10 cellular contexts compared by ENCODE assay signal in genomic region chr22:24178502-24179440, GRCh38. TPM values are rescaled to one million over a fixed set of nuclear protein-coding genes. Genes with fewer than 3 reads are reported as not detected.
DNase-seq lines count a peak whose midpoint lies in the region; ATAC-seq and TF ChIP-seq lines count a peak whose summit lies in the region.
"Had no signal": no experiment of that assay in that cellular context is flagged by ENCODE, and none has a peak within 500 bp of the region (broad histone marks: within the 10 kb centered on the region; RNA-seq: fewer than 3 reads in every experiment).

No MANE protein-coding gene starts in this region.

- H3K9me3 ChIP-seq in muscle layer of colon (ENCODE audit: low read length): no peaks in the 10 kb centered on the region

- H3K4me1 ChIP-seq in muscle layer of colon (ENCODE audit: insufficient read depth, low read length): peaks cover 42% of the 10 kb centered on the region

- no peak overlapping the region for H3K27ac Mint-ChIP-seq in Calu3 (ENCODE audit: unreplicated experiment)

- no peak overlapping the region for H3K4me3 ChIP-seq in HL-60 (replicated peaks; ENCODE audit: insufficient read depth, low read length)
- no peak overlapping the region for H3K4me3 ChIP-seq in astrocyte of the cerebellum (ENCODE audit: low read depth, low read length)
- H3K4me3 ChIP-seq in muscle layer of colon (ENCODE audit: low read depth in 1 of 2, low read length in 2 of 2): no peak overlapping the region

- in situ Hi-C loops in astrocyte of the cerebellum (cut with HindIII; ENCODE audit: low sequenced_read_pairs): no loop called here

- no peak overlapping the region for H3K9ac ChIP-seq in muscle layer of colon (ENCODE audit: low read length)

- H3K36me3 ChIP-seq in muscle layer of colon (ENCODE audit: insufficient read depth, low read length): peaks cover 21% of the 10 kb centered on the region

- H3K27me3 ChIP-seq in HL-60 (ENCODE audit: insufficient read depth, poor library complexity, severe bottlenecking) (no peaks in the 10 kb centered on the region), muscle layer of colon (ENCODE audit: control insufficient read depth in 1 of 2, insufficient read depth in 2 of 2, low read length in 2 of 2) (no peaks in the 10 kb centered on the region)

- no peaks in the 10 kb centered on the region for H3K9me3 Mint-ChIP-seq in Calu3 (ENCODE audit: low read depth, unreplicated experiment)

- TF ChIP-seq CTCF in Calu3 (IDR thresholded peaks at IDR 0.05; ENCODE audit: unreplicated experiment) (peak; percentile 26), HL-60 (IDR thresholded peaks at IDR 0.05; ENCODE audit: insufficient read depth, low read length) (peak; percentile 5), astrocyte of the cerebellum (IDR thresholded peaks at IDR 0.05; ENCODE audit: low read depth, low read length, missing control alignments) (peak; percentile 55)

- H3K27me3 Mint-ChIP-seq in Calu3 (ENCODE audit: unreplicated experiment): no peaks in the 10 kb centered on the region

- BruUV-seq in Calu3 (replicated peaks; lab: Mats Ljungman, UMichigan): no TSS peak

- peaks cover 9% of the 10 kb centered on the region for H3K36me3 Mint-ChIP-seq in Calu3 (ENCODE audit: insufficient read depth, unreplicated experiment)

- H3K4me1 Mint-ChIP-seq in Calu3 (ENCODE audit: low read depth, unreplicated experiment): no peaks in the 10 kb centered on the region

- H3K27ac ChIP-seq in HL-60 (replicated peaks): no peak overlapping the region
- H3K27ac ChIP-seq in muscle layer of colon (ENCODE audit: low read depth, low read length): peak overlapping the region; percentile 49

- intact Hi-C loops in Calu3 (cut with micrococcal nuclease; ENCODE audit: unreplicated experiment): no loop called here

- CTCF ChIA-PET in Calu3 (lab: Charles Lee): interaction anchor here (0.6 to 1.6 kb wide), 2 partner anchors 45 to 52 kb away, joined by 3 read pairs; no protein-coding TSS in a partner anchor

- ATAC-seq in GM18873 (IDR thresholded peaks at IDR 0.05; ENCODE audit: low FRiP score, unreplicated experiment): no peak
- ATAC-seq in GM21723 (IDR thresholded peaks at IDR 0.05; ENCODE audit: unreplicated experiment): no peak

- DNase-seq in Calu3: no peak
- DNase-seq in HL-60 (ENCODE audit: low read depth in 1 of 2, low spot score in 1 of 2): no peak
- no peak for DNase-seq in astrocyte of the cerebellum (ENCODE audit: low read depth)
- DNase-seq in hepatic stellate cell (ENCODE audit: low spot score): no peak
- no peak for DNase-seq in SKM-1 (lab: John Stamatoyannopoulos, UW; ENCODE audit: unreplicated experiment)
- DNase-seq: hypothalamus, NCI-H146 had no signal

- no peak overlapping the region for H3K4me3 Mint-ChIP-seq in Calu3 (ENCODE audit: low read depth, unreplicated experiment)

RNA-seq across cellular contexts. Expression of gene SUSD2, which starts 2.5 kb away (rescaled TPM):
- 2.5 and 3.1 TPM in 2 replicates for total RNA-seq in Calu3 (2022)

Comparison
In these comparisons a context has a peak if more than half of its experiments do, and no peak if none do; other contexts are left out.
1. CTCF ChIP-seq: peak in every context shown above with its lines; median percentile 55 in astrocyte of the cerebellum; 26 in Calu3; 5 in HL-60.